Comparison of ENCODE assay signal across 15 cellular contexts in genomic region chr12:60335765-60336164, GRCh38.
A peak's percentile ranks its signal among the peaks of the same experiment; 100 is the strongest.
DNase-seq lines count a peak whose midpoint lies in the region; ATAC-seq and TF ChIP-seq lines count a peak whose summit lies in the region.
"Had no signal": no experiment of that assay in that cellular context is flagged by ENCODE, and none has a peak within 500 bp of the region (broad histone marks: within the 10 kb centered on the region; RNA-seq: fewer than 3 reads in every experiment).

No MANE protein-coding gene starts in this region.

- no peaks in the 10 kb centered on the region for H3K36me3 ChIP-seq in HCT116 (ENCODE audit: control insufficient read depth in 1 of 2, insufficient read depth in 2 of 2, low read length in 2 of 2)
- H3K36me3 ChIP-seq: BLaER1, heart left ventricle, MG63, prostate gland had no signal

- H4K20me1 ChIP-seq in HCT116 (ENCODE audit: insufficient read depth), result no peaks in the 10 kb centered on the region
- H4K20me1 ChIP-seq: BLaER1 had no signal

- DNase-seq in AG04449 (ENCODE audit: low read depth, low spot score) (peak; percentile 53), HCT116 (ENCODE audit: low read depth, low spot score) (peak; percentile 7), amniotic epithelial cell (ENCODE audit: low read depth) (peak; percentile 54), glomerular visceral epithelial cell (ENCODE audit: extremely low spot score) (peak; percentile 32), NCI-H146 treated with DMSO at 0.1 percent for 48 hours (lab: John Stamatoyannopoulos, UW; ENCODE audit: unreplicated experiment) (no peak), posterior cingulate gyrus (no peak)
- DNase-seq in activated CD4-positive, alpha-beta T cell treated with anti-CD3 and anti-CD28 coated beads, Interleukin-2, amount 50 U/mL, for 1 hour, result no peak
- DNase-seq: heart left ventricle; MG63; SIG-M5; stimulated activated CD4-positive, alpha-beta T cell treated with anti-CD3 and anti-CD28 coated beads, Interleukin-4, amount 100 ng/mL, for 1 hour; stimulated activated naive CD8-positive, alpha-beta T cell treated with anti-CD3 and anti-CD28 coated beads, Interleukin-15, Interleukin-2, amounts not matched to agents 100 U/mL and 50 U/mL, for 24 hours had no signal

- no TSS peak for BruUV-seq in HCT116 (replicated peaks; lab: Mats Ljungman, UMichigan)

- no peak for TF ChIP-seq POLR2A in HCT116 (IDR thresholded peaks at IDR 0.05; ENCODE audit: borderline replicate concordance, extremely low read depth, insufficient read depth, insufficient read length)

- H3K9me2 ChIP-seq in HCT116 (ENCODE audit: insufficient read depth), result no peaks in the 10 kb centered on the region

- H3K4me2 ChIP-seq in HCT116 (ENCODE audit: low read length), result peak overlapping the region; percentile 12; the same call in 1 of the 2 replicates
- H3K4me2 ChIP-seq: BLaER1 had no signal

- no peak overlapping the region for H3K9ac ChIP-seq in HCT116 (ENCODE audit: low read length)
- H3K9ac ChIP-seq: BLaER1 had no signal

- POLR2A ChIA-PET in AG04449 (lab: Yijun Ruan, JAX), result no interaction called here
- POLR2A ChIA-PET in HCT116 (lab: Charles Lee), result no interaction called here

- no peaks in the 10 kb centered on the region for H3K79me2 ChIP-seq in HCT116 (ENCODE audit: insufficient read depth, low read length)

- RAD21 ChIA-PET in HCT116 (lab: Charles Lee; ENCODE audit: low non-redundant PET in 1 of 2, low total read pairs in 2 of 2, uncharacterized antibody in 2 of 2, unreplicated experiment in 2 of 2), result no interaction called here

- peak; percentile 77 for ATAC-seq in HCT116
- no peak for ATAC-seq in HG02973 (IDR thresholded peaks at IDR 0.05; ENCODE audit: unreplicated experiment)
- ATAC-seq: heart left ventricle; stimulated activated naive CD8-positive, alpha-beta T cell treated with anti-CD3 and anti-CD28 coated beads, Interleukin-15, Interleukin-2, amounts not matched to agents 100 U/mL and 50 U/mL, for 24 hours had no signal

- H3K9me3 ChIP-seq in HCT116 (ENCODE audit: control insufficient read depth in 1 of 2, insufficient read depth in 1 of 2, low read depth in 1 of 2, low read length in 2 of 2), result no peaks in the 10 kb centered on the region
- H3K9me3 ChIP-seq: BLaER1, MG63, prostate gland had no signal

- no peak for TF ChIP-seq RAD21 in HCT116 (IDR thresholded peaks at IDR 0.05; ENCODE audit: low read depth)

- H3K4me1 ChIP-seq in HCT116 (ENCODE audit: control insufficient read depth in 1 of 2, insufficient read depth in 2 of 2, low read length in 2 of 2), result peaks cover 0 to 8% of the 10 kb centered on the region in 2 experiments; a peak in 1 of 4 replicates
- H3K4me1 ChIP-seq: BLaER1, heart left ventricle, prostate gland had no signal

- no peaks in the 10 kb centered on the region for H3K27me3 ChIP-seq in HCT116 (ENCODE audit: insufficient read depth, low read length)
- H3K27me3 ChIP-seq: BLaER1, heart left ventricle, MG63 had no signal

- no peak overlapping the region for H3K27ac ChIP-seq in HCT116 (ENCODE audit: low read depth, low read length)
- H3K27ac ChIP-seq: BLaER1, heart left ventricle, prostate gland had no signal

- H3K4me3 ChIP-seq in AG04449 (ENCODE audit: low read depth, low read length), result no peak overlapping the region
- no peak overlapping the region for H3K4me3 ChIP-seq in HCT116 (replicated peaks in 1 of 2; ENCODE audit: low read depth in 1 of 2, low read length in 2 of 2)
- H3K4me3 ChIP-seq: BLaER1, heart left ventricle, MG63, prostate gland had no signal

- TF ChIP-seq CTCF in AG04449 (IDR thresholded peaks at IDR 0.05; ENCODE audit: insufficient read depth, low read length, missing control alignments) (no peak), HCT116 (IDR thresholded peaks at IDR 0.05 in 2 of 3, conservative IDR thresholded peaks at IDR 0.05 in 1 of 3; ENCODE audit: borderline replicate concordance in 1 of 3, insufficient read depth in 1 of 3, low read depth in 2 of 3, low read length in 2 of 3) (no peak)

- H2AFZ ChIP-seq in HCT116 (ENCODE audit: low read depth, low read length, poor library complexity, severe bottlenecking), result no peak overlapping the region

- intact Hi-C loops in HCT116 (cut with micrococcal nuclease) (no loop called here), posterior cingulate gyrus (cut with DNase I) (no loop called here)

- CTCF ChIA-PET in AG04449 (lab: Yijun Ruan, JAX) (no interaction called here), HCT116 (lab: Charles Lee) (no interaction called here)

TF ChIP-seq in HCT116, 20 proteins besides CTCF, POLR2A, EP300 and RAD21:
- TF ChIP-seq FOSL1 (IDR thresholded peaks at IDR 0.05; ENCODE audit: low read depth), result 0 out of 2 replicates have a peak, but pooled peaks have one; percentile 25
- TF ChIP-seq CBX3 (IDR thresholded peaks at IDR 0.05; ENCODE audit: low read depth), result no peak
- no peak for TF ChIP-seq POLR2AphosphoS5 (IDR thresholded peaks at IDR 0.05; ENCODE audit: low read depth, low read length)
- no peak for TF ChIP-seq ELF1 (IDR thresholded peaks at IDR 0.05; ENCODE audit: borderline replicate concordance, low read depth)
- 0 out of 2 replicates have a peak, but pooled peaks have one; percentile 12 for TF ChIP-seq JUND (IDR thresholded peaks at IDR 0.05)
- TF ChIP-seq TCF7L2 (IDR thresholded peaks at IDR 0.05; ENCODE audit: borderline replicate concordance, extremely low read depth, insufficient read depth, insufficient read length), result no peak
- TF ChIP-seq YY1 (IDR thresholded peaks at IDR 0.05; ENCODE audit: extremely low read depth, insufficient replicate concordance, low read depth, low read length), result no peak
- TF ChIP-seq EGR1 (IDR thresholded peaks at IDR 0.05; ENCODE audit: low read depth), result no peak

Comparison
In these comparisons a context has a peak if more than half of its experiments do, and no peak if none do; other contexts are left out.
1. DNase-seq: peak in AG04449 (single experiment), HCT116 (single experiment), amniotic epithelial cell (single experiment) and glomerular visceral epithelial cell (single experiment); none in NCI-H146 treated with DMSO at 0.1 percent for 48 hours (single experiment), activated CD4-positive, alpha-beta T cell treated with anti-CD3 and anti-CD28 coated beads, Interleukin-2, amount 50 U/mL, for 1 hour (single experiment) and posterior cingulate gyrus (0 of 10).